ENCODE assay signal across 15 cellular contexts in the genomic region with DNA sequence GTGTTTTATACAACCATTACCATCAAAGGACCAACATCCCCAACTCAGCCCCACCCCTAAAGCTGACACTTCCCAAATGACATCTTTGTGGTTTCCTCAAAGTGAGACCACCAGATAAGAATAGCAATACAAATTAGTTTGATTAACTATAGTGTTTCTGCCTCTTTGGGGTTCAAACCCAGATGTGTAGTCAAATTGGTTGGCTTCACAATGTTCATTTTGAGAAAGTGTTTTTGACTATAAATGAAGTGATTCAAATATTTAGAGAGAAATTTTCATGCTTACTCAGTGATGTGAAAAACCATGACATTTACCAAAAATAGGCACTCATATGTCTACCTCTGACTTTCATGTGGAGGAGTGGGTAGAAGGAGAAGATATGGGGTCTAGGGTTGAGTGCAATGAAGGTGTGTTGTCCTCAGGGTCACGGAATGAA.
DNase-seq lines count a peak whose midpoint lies in the region; ATAC-seq and TF ChIP-seq lines count a peak whose summit lies in the region.
"Had no signal": no experiment of that assay in that cellular context is flagged by ENCODE, and none has a peak within 500 bp of the region (broad histone marks: within the 10 kb centered on the region; RNA-seq: fewer than 3 reads in every experiment).

No MANE protein-coding gene starts in this region.

- H3K9me3 ChIP-seq in MM.1S (replicated peaks; ENCODE audit: insufficient read depth, low read length): no peaks in the 10 kb centered on the region
- H3K9me3 ChIP-seq: tibial nerve had no signal

- no peak for DNase-seq in activated B cell treated with CpG ODN at 0.5 μM for 24 hours
- no peak for DNase-seq in OCI-M1 (lab: John Stamatoyannopoulos, UW)
- no peak for DNase-seq in effector CD4-positive, alpha-beta T cell
- no peak for DNase-seq in SK-N-DZ (ENCODE audit: low spot score)
- no peak for DNase-seq in MM.1S
- DNase-seq: amniotic stem cell; CD4-positive, alpha-beta T cell; GF-D8; NCI-H1417; NCI-H69 had no signal

- H3K4me3 ChIP-seq in MM.1S (ENCODE audit: low read length): no peak overlapping the region
- H3K4me3 ChIP-seq: tibial nerve had no signal

- POLR2A ChIA-PET in activated B cell treated with CpG ODN at 0.5 μM for 24 hours (lab: Charles Lee): interaction anchor here (0.6 to 5.0 kb wide), 16 partner anchors 11 to 620 kb away, joined by 3 to 73 read pairs (median 9); no protein-coding TSS in a partner anchor

- H3K36me3 ChIP-seq in MM.1S (replicated peaks; ENCODE audit: insufficient read depth, low read length): no peaks in the 10 kb centered on the region
- H3K36me3 ChIP-seq: tibial nerve had no signal

- intact Hi-C loops in activated B cell treated with CpG ODN at 0.5 μM for 24 hours (cut with micrococcal nuclease): loop anchor here (1.0 to 5.0 kb wide), 9 partner anchors 11 to 427 kb away; a partner anchor contains a TSS

- no peak overlapping the region for H3K27ac ChIP-seq in MM.1S (ENCODE audit: low read length)
- H3K27ac ChIP-seq: tibial nerve had no signal

- no peaks in the 10 kb centered on the region for H3K4me1 ChIP-seq in MM.1S (ENCODE audit: low read length)
- H3K4me1 ChIP-seq: tibial nerve had no signal

- H3K9ac ChIP-seq in MM.1S (ENCODE audit: low read length): no peak overlapping the region

- no peaks in the 10 kb centered on the region for H4K20me1 ChIP-seq in MM.1S (ENCODE audit: insufficient read depth, low read length)

- no peaks in the 10 kb centered on the region for H3K27me3 ChIP-seq in MM.1S (replicated peaks; ENCODE audit: insufficient read depth, low read length)
- H3K27me3 ChIP-seq: tibial nerve had no signal

- peak overlapping the region; percentile 85 for H3K27ac Mint-ChIP-seq in activated B cell treated with CpG ODN at 0.5 μM for 24 hours
- H3K27ac Mint-ChIP-seq: CD4-positive, alpha-beta T cell; dendritic cell treated with granulocyte-macrophage colony-stimulating factor and Interleukin-4, amounts not matched to agents 40 ng/mL and 50 ng/mL, for 4 days had no signal

- peaks cover 100% of the 10 kb centered on the region for H3K4me1 Mint-ChIP-seq in activated B cell treated with CpG ODN at 0.5 μM for 24 hours

- ATAC-seq in GM18505 (IDR thresholded peaks at IDR 0.05; ENCODE audit: unreplicated experiment) (peak; percentile 49), GM19023 (IDR thresholded peaks at IDR 0.05; ENCODE audit: unreplicated experiment) (peak; percentile 46), HG02840 (IDR thresholded peaks at IDR 0.05; ENCODE audit: low FRiP score, unreplicated experiment) (peak; percentile 74), activated B cell treated with CpG ODN at 0.5 μM for 24 hours (ENCODE audit: low read depth) (peak; percentile 73)

- H3K9me3 Mint-ChIP-seq in activated B cell treated with CpG ODN at 0.5 μM for 24 hours: peaks cover 2% of the 10 kb centered on the region
- H3K9me3 Mint-ChIP-seq: CD4-positive, alpha-beta T cell; dendritic cell treated with granulocyte-macrophage colony-stimulating factor and Interleukin-4, amounts not matched to agents 40 ng/mL and 50 ng/mL, for 4 days had no signal

- H3K79me2 ChIP-seq in MM.1S (ENCODE audit: low read length): no peaks in the 10 kb centered on the region

- H3K27me3 Mint-ChIP-seq in activated B cell treated with CpG ODN at 0.5 μM for 24 hours: no peaks in the 10 kb centered on the region
- H3K27me3 Mint-ChIP-seq: CD4-positive, alpha-beta T cell; dendritic cell treated with granulocyte-macrophage colony-stimulating factor and Interleukin-4, amounts not matched to agents 40 ng/mL and 50 ng/mL, for 4 days had no signal

- no peaks in the 10 kb centered on the region for H3K9me2 ChIP-seq in MM.1S (replicated peaks; ENCODE audit: insufficient read depth, low read length)

- no peak overlapping the region for H2AFZ ChIP-seq in MM.1S (ENCODE audit: low read length)

- peak overlapping the region; percentile 46 for H3K4me3 Mint-ChIP-seq in activated B cell treated with CpG ODN at 0.5 μM for 24 hours
- H3K4me3 Mint-ChIP-seq: CD4-positive, alpha-beta T cell; dendritic cell treated with granulocyte-macrophage colony-stimulating factor and Interleukin-4, amounts not matched to agents 40 ng/mL and 50 ng/mL, for 4 days had no signal

- CTCF ChIA-PET in activated B cell treated with CpG ODN at 0.5 μM for 24 hours (lab: Charles Lee): interaction anchor here (1.1 to 3.5 kb wide), 8 partner anchors 11 to 1526 kb away, joined by 3 to 33 read pairs (median 4); no protein-coding TSS in a partner anchor

- no peaks in the 10 kb centered on the region for H3K36me3 Mint-ChIP-seq in activated B cell treated with CpG ODN at 0.5 μM for 24 hours (ENCODE audit: low read depth)

- H3K4me2 ChIP-seq in MM.1S (ENCODE audit: low read depth, low read length): no peak overlapping the region

- TF ChIP-seq POLR2A in GM18505 (IDR thresholded peaks at IDR 0.05; ENCODE audit: borderline replicate concordance, extremely low read depth, insufficient read depth, insufficient read length): no peak

- TF ChIP-seq CTCF in activated B cell treated with CpG ODN at 0.5 μM for 24 hours (IDR thresholded peaks at IDR 0.05): no peak
- no peak for TF ChIP-seq CTCF in MM.1S (IDR thresholded peaks at IDR 0.05; ENCODE audit: low read length)

- no peaks in the 10 kb centered on the region for H3F3A ChIP-seq in MM.1S (ENCODE audit: insufficient read depth, low read length)
